In the genomic region with DNA sequence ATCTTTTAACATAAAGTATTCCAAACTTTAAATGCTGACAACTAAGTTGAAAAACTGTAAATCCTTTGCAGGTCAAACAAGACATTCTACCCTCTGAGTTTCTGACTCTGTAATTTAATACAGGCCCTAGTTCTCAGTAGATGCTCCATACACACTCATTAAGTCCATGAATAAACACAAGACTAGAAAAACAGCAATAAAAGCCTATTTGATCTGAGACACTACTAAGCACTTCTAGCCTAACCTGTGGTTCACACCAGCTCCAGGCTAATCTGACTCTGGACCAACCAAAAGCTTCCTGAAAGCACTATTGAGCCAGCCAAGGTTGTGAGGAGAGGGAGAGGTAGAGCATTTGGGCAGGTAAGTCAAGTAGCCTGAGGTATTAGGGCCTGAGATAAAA, we compare ENCODE assay signal across 15 cellular contexts.
"Had no signal": no experiment of that assay in that cellular context is flagged by ENCODE, and none has a peak within 500 bp of the region (broad histone marks: within the 10 kb centered on the region; RNA-seq: fewer than 3 reads in every experiment).

No MANE protein-coding gene starts in this region.

- H3K9me3 ChIP-seq: stomach, testis, upper lobe of left lung had no signal

- FAIRE-seq: endometrium had no signal

- H3K9ac ChIP-seq: neural progenitor cell had no signal

- H3K4me1 ChIP-seq: neural progenitor cell, testis, upper lobe of left lung had no signal

- H3K36me3 ChIP-seq: neural progenitor cell, upper lobe of left lung had no signal

- ATAC-seq: activated naive CD4-positive, alpha-beta T cell treated with anti-CD3 and anti-CD28 coated beads, Interleukin-2, amount 50 U/mL, for 72 hours; activated T-cell treated with anti-CD3 and anti-CD28 coated beads, Interleukin-2, amount 50 U/mL, for 72 hours; left lobe of liver had no signal

- DNase-seq: activated CD4-positive, alpha-beta T cell treated with anti-CD3 and anti-CD28 coated beads, Interleukin-2, amount 10 ng/mL, durations not matched to agents 24 days and 14 days; activated CD4-positive, CD25-positive, alpha-beta regulatory T cell; activated CD8-positive, alpha-beta memory T cell treated with anti-CD3 and anti-CD28 coated beads, Interleukin-2, amount 50 U/mL, for 48 hours; activated gamma-delta T cell; activated T-cell treated with anti-CD3 and anti-CD28 coated beads, Interleukin-2, amount 50 U/mL, for 72 hours; dorsolateral prefrontal cortex; midbrain; stimulated activated CD4-positive, alpha-beta T cell treated with anti-CD3 and anti-CD28 coated beads, Interleukin-1b, Interleukin-23, amount 100 ng/mL, for 48 hours; stomach; testis; upper lobe of left lung had no signal

- H3K27ac ChIP-seq: dorsolateral prefrontal cortex, neural progenitor cell, stomach, testis, upper lobe of left lung had no signal

- H3K4me3 ChIP-seq: dorsolateral prefrontal cortex, neural progenitor cell, stomach, testis, upper lobe of left lung had no signal
